In genomic region chr1:35269190-35269988, GRCh38 we compare ENCODE assay signal across 8 cellular contexts. TPM values are rescaled to one million over a fixed set of nuclear protein-coding genes. Genes with fewer than 3 reads are reported as not detected.
DNase-seq lines count a peak whose midpoint lies in the region; TF ChIP-seq lines count a peak whose summit lies in the region.

No MANE protein-coding gene starts in this region.

- no peak overlapping the region for H3K27ac Mint-ChIP-seq in Caco-2 (ENCODE audit: unreplicated experiment)

- peak overlapping the region; percentile 90 for H3K9ac ChIP-seq in adipocyte (ENCODE audit: low read length)

- H3K4me3 ChIP-seq in Caco-2 (ENCODE audit: low read depth, low read length) = peak overlapping the region; percentile 79
- H3K4me3 ChIP-seq in adipocyte (ENCODE audit: low read length) = peak overlapping the region; percentile 93
- peak overlapping the region; percentile 92 to 98 for H3K4me3 ChIP-seq in testis

- H3K36me3 ChIP-seq in Caco-2 (ENCODE audit: control insufficient read depth, insufficient read depth, low read length) (no peaks in the 10 kb centered on the region), adipocyte (ENCODE audit: control insufficient read depth, insufficient read depth, low read length, severe bottlenecking) (no peaks in the 10 kb centered on the region), testis (ENCODE audit: low read depth, missing control alignments) (no peaks in the 10 kb centered on the region)

- H3K27ac ChIP-seq in testis = peak overlapping the region; percentile 90 to 93

- H3K4me3 Mint-ChIP-seq in Caco-2 (ENCODE audit: unreplicated experiment) = peak overlapping the region; percentile 74

- no peaks in the 10 kb centered on the region for H3K27me3 ChIP-seq in Caco-2 (replicated peaks; ENCODE audit: control insufficient read depth, insufficient read depth, low read length)
- no peaks in the 10 kb centered on the region for H3K27me3 ChIP-seq in adipocyte (replicated peaks; ENCODE audit: control insufficient read depth, insufficient read depth, low read length)
- H3K27me3 ChIP-seq in testis = no peaks in the 10 kb centered on the region

- H3K4me1 ChIP-seq in Caco-2 (0 out of 2 replicates have a peak, but pooled peaks cover 2% of the 10 kb centered on the region), adipocyte (ENCODE audit: control insufficient read depth, insufficient read depth, low read length) (peaks cover 27% of the 10 kb centered on the region), testis (peaks cover 19% of the 10 kb centered on the region)

- intact Hi-C loops in Caco-2 (cut with micrococcal nuclease; ENCODE audit: unreplicated experiment) = no loop called here
- intact Hi-C loops in testis (cut with DNase I; ENCODE audit: low total_unique reads) = no loop called here

- no peaks in the 10 kb centered on the region for H3K9me3 Mint-ChIP-seq in Caco-2 (ENCODE audit: unreplicated experiment)

- H3K36me3 Mint-ChIP-seq in Caco-2 (ENCODE audit: insufficient read depth, unreplicated experiment) = peaks cover 12% of the 10 kb centered on the region

- no peak for TF ChIP-seq POLR2A in testis (IDR thresholded peaks at IDR 0.05)

- 1 to 2% methylated on average over 24 of the region's 24 CpGs for WGBS in testis, 2 donors

- TSS peak; percentile 66 for BruUV-seq in Caco-2 (replicated peaks; lab: Mats Ljungman, UMichigan)

- H3K9me3 ChIP-seq in Caco-2 (no peaks in the 10 kb centered on the region), adipocyte (ENCODE audit: control insufficient read depth, low read length) (no peaks in the 10 kb centered on the region), testis (no peaks in the 10 kb centered on the region)

- CTCF ChIA-PET in Caco-2 (lab: Charles Lee) = no interaction called here

- H3K4me1 Mint-ChIP-seq in Caco-2 (ENCODE audit: low read depth, unreplicated experiment) = no peaks in the 10 kb centered on the region

- H3K27me3 Mint-ChIP-seq in Caco-2 (ENCODE audit: insufficient read depth, unreplicated experiment) = no peaks in the 10 kb centered on the region

- POLR2A ChIA-PET in Caco-2 (lab: Charles Lee) = no interaction called here

- DNase-seq in Caco-2 (no peak), HT-29 (ENCODE audit: low spot score) (peak; percentile 26), adipocyte (ENCODE audit: low read depth) (peak; percentile 17), left kidney (ENCODE audit: low read depth, low spot score) (peak; percentile 52), testis (peak; percentile 28), middle frontal gyrus (ENCODE audit: extremely low spot score, low spot score) (no peak), midbrain (lab: John Stamatoyannopoulos, UW) (no peak), kidney glomerular epithelial cell (lab: John Stamatoyannopoulos, UW) (no peak)

- TF ChIP-seq CTCF in Caco-2 (IDR thresholded peaks at IDR 0.05; ENCODE audit: insufficient read depth in 1 of 2, low read depth in 1 of 2, low read length in 1 of 2, severe bottlenecking in 1 of 2, unreplicated experiment in 1 of 2) (no peak), testis (IDR thresholded peaks at IDR 0.05) (no peak)

RNA-seq across cellular contexts. Expression of gene ZMYM4, which starts 0.9 kb away (rescaled TPM):
- total RNA-seq in Caco-2 (2022) (26.5 and 31.1 TPM in 2 replicates), testis (10 to 100 TPM; 63.5 to 73.5 TPM)
- total RNA-seq in HT-29 (2014; rRNA removed; shearing (Covaris generic)) = 9.7 and 16.5 TPM in 2 replicates
- 68.6 TPM for polyA plus RNA-seq in testis (ENCODE audit: insufficient read depth, low read depth, low replicate concordance)

Comparison
In these comparisons a context has a peak if more than half of its experiments do, and no peak if none do; other contexts are left out.
1. DNase-seq: peak in HT-29 (single experiment), adipocyte (single experiment), left kidney (single experiment) and testis (single experiment); none in Caco-2 (0 of 2), middle frontal gyrus (single experiment), midbrain (single experiment) and kidney glomerular epithelial cell (single experiment).
2. Peak in every context shown above with its lines, with median percentiles within 50 percentile points of each other: H3K4me3 ChIP-seq.